ENCODE assay signal across 11 cellular contexts in the genomic region with DNA sequence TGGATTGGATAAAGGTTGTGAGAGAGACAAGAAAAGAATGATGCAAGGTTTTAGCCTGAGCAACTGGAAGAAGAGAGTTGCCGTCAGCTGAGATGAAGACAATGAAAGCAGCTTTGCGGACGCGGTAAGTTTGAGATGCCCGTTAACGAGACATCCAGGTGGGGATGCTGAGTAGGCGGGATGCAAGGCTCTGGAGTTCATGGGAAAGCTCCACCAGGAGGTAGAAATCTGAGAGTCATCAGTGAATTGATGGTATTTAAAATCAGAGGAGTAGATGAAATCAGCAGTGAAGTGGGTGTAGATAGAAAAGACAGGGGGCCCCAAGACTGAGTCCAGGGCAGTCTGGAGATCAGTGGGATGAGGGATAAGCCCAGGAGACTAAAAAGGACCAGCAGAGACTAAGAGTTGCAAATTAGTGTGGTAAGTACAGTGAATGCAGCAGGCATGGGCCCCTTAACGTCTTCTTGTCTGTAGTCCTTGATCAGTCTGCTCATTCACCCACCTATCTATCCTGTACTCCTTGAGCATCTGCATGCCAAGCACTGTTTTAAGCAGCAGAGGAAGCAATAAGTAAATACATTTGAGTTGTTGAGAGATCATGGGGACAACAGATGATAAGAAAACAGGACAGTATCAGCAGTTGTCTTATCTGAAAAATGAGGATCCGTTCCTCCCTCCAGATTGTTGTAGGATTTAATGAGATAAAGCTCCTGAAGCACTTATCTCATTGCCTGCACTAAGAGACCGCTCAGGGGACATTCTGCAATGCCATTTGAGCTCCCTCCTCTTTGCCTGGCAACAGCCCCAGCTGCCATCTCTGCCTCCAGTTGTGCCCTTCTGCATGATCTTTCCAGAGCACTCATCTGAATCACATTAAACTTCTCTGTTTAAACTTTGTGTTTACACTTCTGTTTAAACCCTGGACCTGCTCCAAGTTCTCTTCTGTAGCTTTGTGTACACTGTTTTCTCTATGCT.
DNase-seq lines count a peak whose midpoint lies in the region; ATAC-seq and TF ChIP-seq lines count a peak whose summit lies in the region.
"Had no signal": no experiment of that assay in that cellular context is flagged by ENCODE, and none has a peak within 500 bp of the region (broad histone marks: within the 10 kb centered on the region; RNA-seq: fewer than 3 reads in every experiment).

No MANE protein-coding gene starts in this region.

- no peaks in the 10 kb centered on the region for H3K27me3 ChIP-seq in tibial nerve

- CTCF ChIA-PET in WTC11 (lab: Charles Lee), result interaction anchor here (0.6 to 1.8 kb wide), 13 partner anchors 14 to 262 kb away, joined by 3 to 15 read pairs (median 4); no protein-coding TSS in a partner anchor

- H3K27me3 Mint-ChIP-seq in WTC11 (ENCODE audit: low read depth), result peaks cover 16% of the 10 kb centered on the region
- H3K27me3 Mint-ChIP-seq: activated T-cell treated with anti-CD3 and anti-CD28 coated beads, Interleukin-2, amount 50 U/mL, for 24 hours had no signal

- peaks cover 0 to 34% (median 0%) of the 10 kb centered on the region in 3 donors for H3K36me3 ChIP-seq in tibial nerve

- TF ChIP-seq EP300 in tibial nerve (IDR thresholded peaks at IDR 0.05), result no peak

- in situ Hi-C loops in Caki2 (cut with HindIII; ENCODE audit: low pct_unique_long_range_greater_than_20kb, low sequenced_read_pairs), result no loop called here

- 84 to 85% methylated on average over 10 of the region's 10 CpGs for WGBS in tibial nerve, 2 donors

- no peak for TF ChIP-seq CTCF in WTC11 (IDR thresholded peaks at IDR 0.05)
- no peak for TF ChIP-seq CTCF in tibial nerve (IDR thresholded peaks at IDR 0.05)

- peaks cover 0 to 7% (median 0%) of the 10 kb centered on the region in 4 donors for H3K4me1 ChIP-seq in tibial nerve

- H3K27ac Mint-ChIP-seq in WTC11, result no peak overlapping the region
- H3K27ac Mint-ChIP-seq: activated T-cell treated with anti-CD3 and anti-CD28 coated beads, Interleukin-2, amount 50 U/mL, for 24 hours had no signal

- DNase-seq in Caki2 (ENCODE audit: low read depth) (peak; percentile 6), NCI-H2029 treated with DMSO at 0.1 percent for 48 hours (lab: John Stamatoyannopoulos, UW) (peak; percentile 76), WTC11 (ENCODE audit: low spot score) (peak; percentile 25), medulla oblongata (ENCODE audit: extremely low spot score) (peak; percentile 56), tibial nerve (ENCODE audit: low spot score in 2 of 2) (no peak), NOMO-1 (lab: John Stamatoyannopoulos, UW; ENCODE audit: unreplicated experiment in 2 of 2) (no peak)
- DNase-seq: activated T-cell treated with anti-CD3 and anti-CD28 coated beads, Interleukin-2, amount 50 U/mL, for 24 hours; CD8-positive, alpha-beta memory T cell; naive thymus-derived CD8-positive, alpha-beta T cell had no signal

- H3K27ac ChIP-seq in tibial nerve, result no peak overlapping the region

- no peak for TF ChIP-seq POLR2A in tibial nerve (IDR thresholded peaks at IDR 0.05)

- POLR2A ChIA-PET in WTC11 (lab: Charles Lee), result no interaction called here

- peaks cover 10% of the 10 kb centered on the region for H3K4me1 Mint-ChIP-seq in WTC11

- H3K9me3 ChIP-seq in tibial nerve, result no peaks in the 10 kb centered on the region

- H3K9me3 Mint-ChIP-seq in WTC11, result no peaks in the 10 kb centered on the region
- H3K9me3 Mint-ChIP-seq: activated T-cell treated with anti-CD3 and anti-CD28 coated beads, Interleukin-2, amount 50 U/mL, for 24 hours; CD8-positive, alpha-beta memory T cell had no signal

- H3K36me3 Mint-ChIP-seq in WTC11, result no peaks in the 10 kb centered on the region

- peak; percentile 69 for ATAC-seq in WTC11
- ATAC-seq in HG02970 (IDR thresholded peaks at IDR 0.05; ENCODE audit: low FRiP score, unreplicated experiment), result no peak
- ATAC-seq in GM21447 (IDR thresholded peaks at IDR 0.05; ENCODE audit: unreplicated experiment), result no peak
- ATAC-seq: naive thymus-derived CD8-positive, alpha-beta T cell had no signal

- no peak overlapping the region for H3K4me3 ChIP-seq in tibial nerve

- H3K4me3 Mint-ChIP-seq in WTC11, result no peak overlapping the region
- H3K4me3 Mint-ChIP-seq: activated T-cell treated with anti-CD3 and anti-CD28 coated beads, Interleukin-2, amount 50 U/mL, for 24 hours; naive thymus-derived CD8-positive, alpha-beta T cell had no signal

TF ChIP-seq in WTC11, 78 proteins besides CTCF, POLR2A, EP300 and RAD21 (continues in another document):
- TF ChIP-seq ESRRA (CRISPR knock-in tag; IDR thresholded peaks at IDR 0.05; ENCODE audit: borderline replicate concordance), result no peak
- TF ChIP-seq SP1 (CRISPR knock-in tag; conservative IDR thresholded peaks at IDR 0.05), result no peak
- TF ChIP-seq, protein P1, sequence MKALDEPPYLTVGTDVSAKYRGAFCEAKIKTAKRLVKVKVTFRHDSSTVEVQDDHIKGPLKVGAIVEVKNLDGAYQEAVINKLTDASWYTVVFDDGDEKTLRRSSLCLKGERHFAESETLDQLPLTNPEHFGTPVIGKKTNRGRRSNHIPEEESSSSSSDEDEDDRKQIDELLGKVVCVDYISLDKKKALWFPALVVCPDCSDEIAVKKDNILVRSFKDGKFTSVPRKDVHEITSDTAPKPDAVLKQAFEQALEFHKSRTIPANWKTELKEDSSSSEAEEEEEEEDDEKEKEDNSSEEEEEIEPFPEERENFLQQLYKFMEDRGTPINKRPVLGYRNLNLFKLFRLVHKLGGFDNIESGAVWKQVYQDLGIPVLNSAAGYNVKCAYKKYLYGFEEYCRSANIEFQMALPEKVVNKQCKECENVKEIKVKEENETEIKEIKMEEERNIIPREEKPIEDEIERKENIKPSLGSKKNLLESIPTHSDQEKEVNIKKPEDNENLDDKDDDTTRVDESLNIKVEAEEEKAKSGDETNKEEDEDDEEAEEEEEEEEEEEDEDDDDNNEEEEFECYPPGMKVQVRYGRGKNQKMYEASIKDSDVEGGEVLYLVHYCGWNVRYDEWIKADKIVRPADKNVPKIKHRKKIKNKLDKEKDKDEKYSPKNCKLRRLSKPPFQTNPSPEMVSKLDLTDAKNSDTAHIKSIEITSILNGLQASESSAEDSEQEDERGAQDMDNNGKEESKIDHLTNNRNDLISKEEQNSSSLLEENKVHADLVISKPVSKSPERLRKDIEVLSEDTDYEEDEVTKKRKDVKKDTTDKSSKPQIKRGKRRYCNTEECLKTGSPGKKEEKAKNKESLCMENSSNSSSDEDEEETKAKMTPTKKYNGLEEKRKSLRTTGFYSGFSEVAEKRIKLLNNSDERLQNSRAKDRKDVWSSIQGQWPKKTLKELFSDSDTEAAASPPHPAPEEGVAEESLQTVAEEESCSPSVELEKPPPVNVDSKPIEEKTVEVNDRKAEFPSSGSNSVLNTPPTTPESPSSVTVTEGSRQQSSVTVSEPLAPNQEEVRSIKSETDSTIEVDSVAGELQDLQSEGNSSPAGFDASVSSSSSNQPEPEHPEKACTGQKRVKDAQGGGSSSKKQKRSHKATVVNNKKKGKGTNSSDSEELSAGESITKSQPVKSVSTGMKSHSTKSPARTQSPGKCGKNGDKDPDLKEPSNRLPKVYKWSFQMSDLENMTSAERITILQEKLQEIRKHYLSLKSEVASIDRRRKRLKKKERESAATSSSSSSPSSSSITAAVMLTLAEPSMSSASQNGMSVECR (CRISPR knock-in tag; IDR thresholded peaks at IDR 0.05; ENCODE audit: borderline replicate concordance), result no peak
- no peak for TF ChIP-seq ZNF423 (CRISPR knock-in tag; IDR thresholded peaks at IDR 0.05)
- no peak for TF ChIP-seq ELF4 (CRISPR knock-in tag; IDR thresholded peaks at IDR 0.05; ENCODE audit: low read depth)
- TF ChIP-seq ZNF317 (CRISPR knock-in tag; IDR thresholded peaks at IDR 0.05; ENCODE audit: borderline replicate concordance, low read depth), result no peak
- TF ChIP-seq, protein P2, sequence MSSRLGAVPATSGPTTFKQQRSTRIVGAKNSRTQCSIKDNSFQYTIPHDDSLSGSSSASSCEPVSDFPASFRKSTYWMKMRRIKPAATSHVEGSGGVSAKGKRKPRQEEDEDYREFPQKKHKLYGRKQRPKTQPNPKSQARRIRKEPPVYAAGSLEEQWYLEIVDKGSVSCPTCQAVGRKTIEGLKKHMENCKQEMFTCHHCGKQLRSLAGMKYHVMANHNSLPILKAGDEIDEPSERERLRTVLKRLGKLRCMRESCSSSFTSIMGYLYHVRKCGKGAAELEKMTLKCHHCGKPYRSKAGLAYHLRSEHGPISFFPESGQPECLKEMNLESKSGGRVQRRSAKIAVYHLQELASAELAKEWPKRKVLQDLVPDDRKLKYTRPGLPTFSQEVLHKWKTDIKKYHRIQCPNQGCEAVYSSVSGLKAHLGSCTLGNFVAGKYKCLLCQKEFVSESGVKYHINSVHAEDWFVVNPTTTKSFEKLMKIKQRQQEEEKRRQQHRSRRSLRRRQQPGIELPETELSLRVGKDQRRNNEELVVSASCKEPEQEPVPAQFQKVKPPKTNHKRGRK (CRISPR knock-in tag; IDR thresholded peaks at IDR 0.05; ENCODE audit: borderline replicate concordance), result no peak
- no peak for TF ChIP-seq ZNF416 (CRISPR knock-in tag; IDR thresholded peaks at IDR 0.05)
- TF ChIP-seq, protein P3, sequence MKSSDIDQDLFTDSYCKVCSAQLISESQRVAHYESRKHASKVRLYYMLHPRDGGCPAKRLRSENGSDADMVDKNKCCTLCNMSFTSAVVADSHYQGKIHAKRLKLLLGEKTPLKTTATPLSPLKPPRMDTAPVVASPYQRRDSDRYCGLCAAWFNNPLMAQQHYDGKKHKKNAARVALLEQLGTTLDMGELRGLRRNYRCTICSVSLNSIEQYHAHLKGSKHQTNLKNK (CRISPR knock-in tag; IDR thresholded peaks at IDR 0.05), result no peak
- TF ChIP-seq, protein P4, sequence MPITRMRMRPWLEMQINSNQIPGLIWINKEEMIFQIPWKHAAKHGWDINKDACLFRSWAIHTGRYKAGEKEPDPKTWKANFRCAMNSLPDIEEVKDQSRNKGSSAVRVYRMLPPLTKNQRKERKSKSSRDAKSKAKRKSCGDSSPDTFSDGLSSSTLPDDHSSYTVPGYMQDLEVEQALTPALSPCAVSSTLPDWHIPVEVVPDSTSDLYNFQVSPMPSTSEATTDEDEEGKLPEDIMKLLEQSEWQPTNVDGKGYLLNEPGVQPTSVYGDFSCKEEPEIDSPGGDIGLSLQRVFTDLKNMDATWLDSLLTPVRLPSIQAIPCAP (CRISPR knock-in tag; IDR thresholded peaks at IDR 0.05), result no peak
- no peak for TF ChIP-seq ZNF138 (CRISPR knock-in tag; conservative IDR thresholded peaks at IDR 0.05)
- TF ChIP-seq, protein P5, sequence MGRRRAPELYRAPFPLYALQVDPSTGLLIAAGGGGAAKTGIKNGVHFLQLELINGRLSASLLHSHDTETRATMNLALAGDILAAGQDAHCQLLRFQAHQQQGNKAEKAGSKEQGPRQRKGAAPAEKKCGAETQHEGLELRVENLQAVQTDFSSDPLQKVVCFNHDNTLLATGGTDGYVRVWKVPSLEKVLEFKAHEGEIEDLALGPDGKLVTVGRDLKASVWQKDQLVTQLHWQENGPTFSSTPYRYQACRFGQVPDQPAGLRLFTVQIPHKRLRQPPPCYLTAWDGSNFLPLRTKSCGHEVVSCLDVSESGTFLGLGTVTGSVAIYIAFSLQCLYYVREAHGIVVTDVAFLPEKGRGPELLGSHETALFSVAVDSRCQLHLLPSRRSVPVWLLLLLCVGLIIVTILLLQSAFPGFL (CRISPR knock-in tag; IDR thresholded peaks at IDR 0.05; ENCODE audit: borderline replicate concordance), result no peak
- no peak for TF ChIP-seq ZBTB21 (CRISPR knock-in tag; IDR thresholded peaks at IDR 0.05; ENCODE audit: borderline replicate concordance)

Comparison
In these comparisons a context has a peak if more than half of its experiments do, and no peak if none do; other contexts are left out.
1. DNase-seq: peak in Caki2 (single experiment), NCI-H2029 treated with DMSO at 0.1 percent for 48 hours (single experiment), WTC11 (single experiment) and medulla oblongata (single experiment); none in tibial nerve (0 of 2) and NOMO-1 (0 of 2).